8 cellular contexts compared by ENCODE assay signal in the genomic region with DNA sequence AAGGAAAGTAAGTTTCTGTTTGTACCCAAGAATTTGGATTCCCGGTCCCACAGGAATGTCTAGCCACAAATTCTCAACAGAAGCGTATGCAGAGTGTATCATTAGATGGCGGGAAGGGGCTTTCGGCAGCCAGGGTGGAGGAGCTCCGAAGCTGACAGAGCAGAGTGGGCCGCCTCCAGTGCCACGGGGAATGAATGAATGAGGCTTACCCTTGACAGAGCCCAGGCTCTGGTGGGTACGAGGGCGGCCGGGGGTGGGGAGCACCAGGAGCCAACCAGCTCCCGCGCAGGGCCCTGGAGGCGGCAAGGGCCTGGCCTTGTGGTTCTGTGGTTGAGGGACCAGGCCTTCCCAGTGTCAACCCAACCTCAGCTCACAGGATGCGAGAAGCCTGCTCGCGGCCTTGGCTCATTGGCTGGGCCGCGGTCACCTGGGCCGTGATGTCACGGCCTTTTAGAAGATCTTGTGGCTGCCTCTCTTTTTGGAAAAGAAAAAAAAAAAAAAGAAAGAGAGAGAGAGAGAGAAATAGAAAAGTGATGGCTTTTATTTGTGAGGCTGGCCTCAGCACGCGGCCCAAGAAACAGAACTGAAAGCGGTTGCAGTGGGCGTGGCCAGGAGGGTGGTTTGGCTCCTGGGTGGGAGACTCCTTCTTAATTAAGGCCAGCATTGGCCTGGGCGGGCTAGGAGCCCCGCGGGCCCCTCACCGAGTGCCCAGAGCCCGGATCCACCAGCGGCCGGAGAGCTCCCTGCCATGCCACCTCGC. TPM values are rescaled to one million over a fixed set of nuclear protein-coding genes. Genes with fewer than 3 reads are reported as not detected.
DNase-seq lines count a peak whose midpoint lies in the region; ATAC-seq and TF ChIP-seq lines count a peak whose summit lies in the region.
"Had no signal": no experiment of that assay in that cellular context is flagged by ENCODE, and none has a peak within 500 bp of the region (broad histone marks: within the 10 kb centered on the region; RNA-seq: fewer than 3 reads in every experiment).

No MANE protein-coding gene starts in this region.

- peaks cover 55% of the 10 kb centered on the region for H3K27me3 Mint-ChIP-seq in Calu3 (ENCODE audit: unreplicated experiment)

- CTCF ChIA-PET in Calu3 (lab: Charles Lee) = no interaction called here

- no peak overlapping the region for H3K27ac Mint-ChIP-seq in Calu3 (ENCODE audit: unreplicated experiment)

- BruUV-seq in Calu3 (replicated peaks; lab: Mats Ljungman, UMichigan) = no TSS peak

- DNase-seq in activated CD4-positive, CD25-positive, alpha-beta regulatory T cell treated with anti-CD3 and anti-CD28 coated beads, Interleukin-2, amount 50 U/mL, for 16 hours (ENCODE audit: low read depth, low spot score) = peak; percentile 66
- DNase-seq in choroid plexus epithelial cell (ENCODE audit: low read depth) (peak; percentile 51), Calu3 (no peak), NCI-H446 (lab: John Stamatoyannopoulos, UW) (no peak)
- DNase-seq in stimulated activated CD4-positive, alpha-beta T cell treated with anti-CD3 and anti-CD28 coated beads, Interleukin-4, amount 100 ng/mL, for 48 hours (ENCODE audit: low read depth in 2 of 2) = peak; percentile 84 to 93

- intact Hi-C loops in Calu3 (cut with micrococcal nuclease; ENCODE audit: unreplicated experiment) = no loop called here

- H3K4me3 Mint-ChIP-seq in Calu3 (ENCODE audit: low read depth, unreplicated experiment) = no peak overlapping the region

- no peaks in the 10 kb centered on the region for H3K36me3 Mint-ChIP-seq in Calu3 (ENCODE audit: insufficient read depth, unreplicated experiment)

- no peak overlapping the region for H3K4me3 ChIP-seq in choroid plexus epithelial cell (ENCODE audit: low read depth, low read length)

- ATAC-seq in GM19328 (IDR thresholded peaks at IDR 0.05; ENCODE audit: unreplicated experiment) (peak; percentile 87), HG03175 (IDR thresholded peaks at IDR 0.05; ENCODE audit: unreplicated experiment) (peak; percentile 85)

- TF ChIP-seq CTCF in choroid plexus epithelial cell (conservative IDR thresholded peaks at IDR 0.05; ENCODE audit: low read depth, low read length) (no peak), Calu3 (IDR thresholded peaks at IDR 0.05; ENCODE audit: unreplicated experiment) (no peak)

- H3K4me1 Mint-ChIP-seq in Calu3 (ENCODE audit: low read depth, unreplicated experiment) = peaks cover 10% of the 10 kb centered on the region

- H3K9me3 Mint-ChIP-seq in Calu3 (ENCODE audit: low read depth, unreplicated experiment) = no peaks in the 10 kb centered on the region

RNA-seq across cellular contexts. Expression of a gene that starts 34.9 kb away (rescaled TPM):
- 0.28 and 1.3 TPM in 2 replicates for total RNA-seq in Calu3 (2022)
- total RNA-seq: endothelial cell of umbilical vein had no signal

Comparison
In these comparisons a context has a peak if more than half of its experiments do, and no peak if none do; other contexts are left out.
1. DNase-seq: peak in activated CD4-positive, CD25-positive, alpha-beta regulatory T cell treated with anti-CD3 and anti-CD28 coated beads, Interleukin-2, amount 50 U/mL, for 16 hours (single experiment), choroid plexus epithelial cell (single experiment) and stimulated activated CD4-positive, alpha-beta T cell treated with anti-CD3 and anti-CD28 coated beads, Interleukin-4, amount 100 ng/mL, for 48 hours (2 of 2); none in Calu3 (single experiment) and NCI-H446 (0 of 2).